Comparison of ENCODE assay signal across 29 cellular contexts in genomic region chr20:57294558-57294957, GRCh38. TPM values are rescaled to one million over a fixed set of nuclear protein-coding genes. Genes with fewer than 3 reads are reported as not detected.
DNase-seq lines count a peak whose midpoint lies in the region; ATAC-seq, FAIRE-seq and TF ChIP-seq lines count a peak whose summit lies in the region.
"Had no signal": no experiment of that assay in that cellular context is flagged by ENCODE, and none has a peak within 500 bp of the region (broad histone marks: within the 10 kb centered on the region; RNA-seq: fewer than 3 reads in every experiment).

No MANE protein-coding gene starts in this region.

- no peak overlapping the region for H2BK5ac ChIP-seq in neuronal stem cell (ENCODE audit: low read length)

- H3K4me3 ChIP-seq in HepG2 (replicated peaks in 1 of 3; ENCODE audit: insufficient read depth in 1 of 3, low read depth in 2 of 3, low read length in 3 of 3) (no peak overlapping the region), right lobe of liver (no peak overlapping the region), neuronal stem cell (ENCODE audit: low read length in 2 of 2) (no peak overlapping the region), brain microvascular endothelial cell (ENCODE audit: low read depth, low read length) (no peak overlapping the region)
- H3K4me3 ChIP-seq: PC-9 had no signal

- no peak for TF ChIP-seq POLR2A in HepG2 (IDR thresholded peaks at IDR 0.05; ENCODE audit: insufficient read depth in 1 of 2, low read depth in 2 of 2, low read length in 2 of 2)
- no peak for TF ChIP-seq POLR2A in right lobe of liver (IDR thresholded peaks at IDR 0.05)

- H4K20me1 ChIP-seq in HepG2 (ENCODE audit: insufficient read depth, low read length), result no peaks in the 10 kb centered on the region

- peak overlapping the region; percentile 0 for H2BK12ac ChIP-seq in neuronal stem cell (ENCODE audit: low read length)

- H4K8ac ChIP-seq in neuronal stem cell (ENCODE audit: low read depth, low read length), result no peak overlapping the region

- H2AFZ ChIP-seq in HepG2 (ENCODE audit: low read length) (no peak overlapping the region), neuronal stem cell (ENCODE audit: low read length) (peak overlapping the region; percentile 6)
- H2AFZ ChIP-seq: PC-9 had no signal

- TF ChIP-seq CTCF in HepG2 (CRISPR knock-in tag; IDR thresholded peaks at IDR 0.05) (no peak), right lobe of liver (IDR thresholded peaks at IDR 0.05) (no peak), brain microvascular endothelial cell (IDR thresholded peaks at IDR 0.05; ENCODE audit: low read depth, low read length, missing control alignments) (no peak)

- no peak overlapping the region for H3K14ac ChIP-seq in neuronal stem cell (ENCODE audit: low read length)

- H2AK5ac ChIP-seq in neuronal stem cell (ENCODE audit: low read depth, low read length), result no peak overlapping the region

- H3K36me3 ChIP-seq in HepG2 (replicated peaks in 1 of 2; ENCODE audit: control insufficient read depth in 1 of 2, insufficient read depth in 2 of 2, low read length in 2 of 2), result no peaks in the 10 kb centered on the region
- H3K36me3 ChIP-seq in right lobe of liver, result no peaks in the 10 kb centered on the region
- no peaks in the 10 kb centered on the region for H3K36me3 ChIP-seq in neuronal stem cell (replicated peaks in 1 of 2; ENCODE audit: control insufficient read depth in 2 of 2, insufficient read depth in 2 of 2, low read length in 2 of 2)
- no peaks in the 10 kb centered on the region for H3K36me3 ChIP-seq in brain microvascular endothelial cell (replicated peaks)

- H3K9ac ChIP-seq in HepG2 (ENCODE audit: insufficient read depth, low read depth, low read length), result no peak overlapping the region
- no peak overlapping the region for H3K9ac ChIP-seq in neuronal stem cell (ENCODE audit: low read depth, low read length, poor library complexity)

- H3K18ac ChIP-seq in neuronal stem cell (ENCODE audit: low read length), result peak overlapping the region; percentile 13

- TF ChIP-seq EP300 in HepG2 (IDR thresholded peaks at IDR 0.05; ENCODE audit: low read depth in 2 of 2, low read length in 2 of 2) (no peak), HepG2 (CRISPR knock-in tag; IDR thresholded peaks at IDR 0.05; ENCODE audit: borderline replicate concordance) (no peak)

- CTCF ChIA-PET in HepG2 (lab: Yijun Ruan, JAX; ENCODE audit: low intra/inter-chr PET ratio, low total read pairs), result no interaction called here

- peak overlapping the region; percentile 19 for H2BK120ac ChIP-seq in neuronal stem cell (ENCODE audit: low read depth, low read length)

- H3K79me2 ChIP-seq in HepG2 (ENCODE audit: insufficient read depth, low read length), result no peaks in the 10 kb centered on the region

- no peak for TF ChIP-seq RAD21 in HepG2 (CRISPR knock-in tag; IDR thresholded peaks at IDR 0.05)

- in situ Hi-C loops in HepG2 (cut with HindIII; ENCODE audit: extremely low pct_ligation_motif_present, low pct_unique_long_range_greater_than_20kb) (no loop called here), brain microvascular endothelial cell (cut with HindIII; ENCODE audit: low pct_ligation_motif_present, low sequenced_read_pairs) (no loop called here)

- BruUV-seq in HepG2 (replicated peaks; lab: Mats Ljungman, UMichigan), result no TSS peak

- no peak overlapping the region for H3K23ac ChIP-seq in neuronal stem cell (ENCODE audit: low read depth, low read length, poor library complexity)

- intact Hi-C loops in HepG2 (cut with micrococcal nuclease; ENCODE audit: unreplicated experiment) (no loop called here), right lobe of liver (cut with DNase I) (no loop called here)

- H3K27ac ChIP-seq in HepG2 (ENCODE audit: extremely low read length, insufficient read depth, low read length) (no peak overlapping the region), right lobe of liver (no peak overlapping the region), neuronal stem cell (replicated peaks; ENCODE audit: low read length) (peak overlapping the region; percentile 80), brain microvascular endothelial cell (no peak overlapping the region)
- H3K27ac ChIP-seq: C4-2B, HL-60, PC-9, RWPE1 had no signal

- H3K4me2 ChIP-seq in HepG2 (ENCODE audit: low read depth, low read length) (no peak overlapping the region), neuronal stem cell (ENCODE audit: insufficient read depth, low read length, poor library complexity, severe bottlenecking) (no peak overlapping the region)
- H3K4me2 ChIP-seq: PC-9 had no signal

- FAIRE-seq in HepG2 (lab: Jason Lieb, UNC) (no peak), RCC 7860 (lab: Jason Lieb, UNC) (no peak)
- FAIRE-seq: G401.6, GM12892, GM18507 had no signal

- H3K79me1 ChIP-seq in neuronal stem cell (ENCODE audit: low read depth, low read length), result no peaks in the 10 kb centered on the region

- H3K4ac ChIP-seq in neuronal stem cell (ENCODE audit: low read length), result no peak overlapping the region

- peaks cover 4% of the 10 kb centered on the region for H3K4me1 ChIP-seq in HepG2 (ENCODE audit: insufficient read depth, low read length)
- no peaks in the 10 kb centered on the region for H3K4me1 ChIP-seq in right lobe of liver
- peaks cover 20 to 23% of the 10 kb centered on the region in 2 donors for H3K4me1 ChIP-seq in neuronal stem cell (ENCODE audit: control insufficient read depth in 2 of 2, insufficient read depth in 1 of 2, low read depth in 1 of 2, low read length in 2 of 2)

- no peak overlapping the region for H4K91ac ChIP-seq in neuronal stem cell (ENCODE audit: low read depth, low read length, poor library complexity)

- H3K27me3 ChIP-seq in HepG2 (ENCODE audit: control insufficient read depth in 1 of 2, insufficient read depth in 2 of 2, low read length in 2 of 2), result peaks cover 8 to 46% of the 10 kb centered on the region in 2 experiments; a peak in 4 of 5 replicates
- no peaks in the 10 kb centered on the region for H3K27me3 ChIP-seq in right lobe of liver
- no peaks in the 10 kb centered on the region for H3K27me3 ChIP-seq in neuronal stem cell (ENCODE audit: control insufficient read depth in 3 of 3, insufficient read depth in 3 of 3, low read depth in 1 of 3, low read length in 3 of 3)
- peaks cover 3% of the 10 kb centered on the region for H3K27me3 ChIP-seq in brain microvascular endothelial cell (replicated peaks)

- DNase-seq in HepG2 (ENCODE audit: low spot score) (peak; percentile 19), right lobe of liver (no peak), kidney glomerular epithelial cell (lab: John Stamatoyannopoulos, UW) (peak; percentile 10), neuronal stem cell (ENCODE audit: low spot score) (peak; percentile 49), RCC 7860 (ENCODE audit: low spot score) (no peak), brain microvascular endothelial cell (no peak), NOMO-1 treated with dmso at 0.1 percent for 144 hours (lab: John Stamatoyannopoulos, UW; ENCODE audit: unreplicated experiment) (no peak)
- DNase-seq: AML-193; CD8-positive, alpha-beta memory T cell; H7; KBM-7; MM.1S; NCI-H1048; NCI-H1417 treated with DMSO at 0.1 percent for 48 hours; NCI-H187; NCI-H446; NCI-H526; PC-9 had no signal

- POLR2A ChIA-PET in HepG2 (lab: Yijun Ruan, JAX), result no interaction called here

- ATAC-seq in HepG2 (peak; percentile 53), right lobe of liver (no peak)
- ATAC-seq: SK-N-SH treated with all-trans-retinoic acid at 6 μM for 48 hours had no signal

- H3K9me3 ChIP-seq in HepG2 (ENCODE audit: low read length) (no peaks in the 10 kb centered on the region), right lobe of liver (no peaks in the 10 kb centered on the region), neuronal stem cell (replicated peaks in 1 of 2; ENCODE audit: control insufficient read depth in 2 of 2, insufficient read depth in 1 of 2, low read depth in 1 of 2, low read length in 2 of 2) (peaks cover 0 to 6% of the 10 kb centered on the region in 2 donors)

- 1% methylated on average over 3 of the region's 3 CpGs for WGBS in HepG2 (ENCODE audit: low lambda C conversion rate)
- 28% methylated on average over 3 of the region's 3 CpGs for WGBS in right lobe of liver (ENCODE audit: insufficient coverage, low coverage, low lambda C conversion rate, missing lambda C conversion rate)
- WGBS in neuronal stem cell (ENCODE audit: extremely low coverage in 2 of 2, insufficient read length in 2 of 2, insufficient replicate concordance in 1 of 2), 2 donors, result no CpG with 5 or more reads among the region's 3 CpGs

- no peak overlapping the region for H2BK15ac ChIP-seq in neuronal stem cell (ENCODE audit: low read length)

RNA-seq across cellular contexts. Expression of gene BMP7, which starts 28.1 kb away (rescaled TPM):
- total RNA-seq in HepG2 (2016; rRNA removed; fragmentation: Illumina TruSeq; extraction: Trizol), result not detected in 2 replicates
- total RNA-seq in HepG2 (2016; cell fraction: cytosol; rRNA removed; fragmentation: Illumina TruSeq; extraction: Trizol; ENCODE audit: low read depth), result not detected in 2 replicates
- not detected in 2 replicates for total RNA-seq in HepG2 (2016; cell fraction: insoluble cytoplasmic fraction; rRNA removed; fragmentation: Illumina TruSeq; extraction: Trizol)
- total RNA-seq in HepG2 (2016; cell fraction: membrane; rRNA removed; fragmentation: Illumina TruSeq; extraction: Trizol), result not detected in 2 replicates
- not detected in 2 replicates for total RNA-seq in HepG2 (2016; cell fraction: nucleus; rRNA removed; fragmentation: Illumina TruSeq; extraction: Trizol)
- polyA plus RNA-seq in HepG2 (2011; rRNA removed), result not detected in 2 replicates
- not detected in 2 replicates for polyA plus RNA-seq in HepG2 (2011; cell fraction: cytosol; rRNA removed)
- not detected in 2 replicates for polyA plus RNA-seq in HepG2 (2011; cell fraction: nucleus; rRNA removed)
- polyA plus RNA-seq in HepG2 (2012), result not detected in 2 replicates
- polyA plus RNA-seq in HepG2 (2016; cell fraction: cytosol; fragmentation: Illumina TruSeq; extraction: Trizol; ENCODE audit: low read depth), result not detected in 2 replicates
- not detected in 2 replicates for polyA plus RNA-seq in HepG2 (2016; cell fraction: insoluble cytoplasmic fraction; fragmentation: Illumina TruSeq; extraction: Trizol; ENCODE audit: low read depth)
- polyA plus RNA-seq in HepG2 (2016; cell fraction: membrane; fragmentation: Illumina TruSeq; extraction: Trizol; ENCODE audit: low read depth), result not detected in 2 replicates
- polyA plus RNA-seq in HepG2 (2016; cell fraction: nucleus; fragmentation: Illumina TruSeq; extraction: Trizol; ENCODE audit: insufficient read depth, low read depth), result not detected in 2 replicates
- polyA minus RNA-seq in HepG2 (2011; rRNA and poly(A)+ RNA removed; ENCODE audit: low replicate concordance), result not detected in 2 replicates
- not detected in 2 replicates for polyA minus RNA-seq in HepG2 (2011; cell fraction: cytosol; rRNA and poly(A)+ RNA removed)
- not detected in 2 replicates for polyA minus RNA-seq in HepG2 (2011; cell fraction: nucleus; rRNA and poly(A)+ RNA removed)
- total RNA-seq in right lobe of liver, result not detected
- polyA plus RNA-seq in neuronal stem cell (2013, experiment 1 of 2), result 17.6 TPM
- polyA plus RNA-seq in neuronal stem cell (2013, experiment 2 of 2), result 17.7 TPM
- total RNA-seq: CD8-positive, alpha-beta memory T cell; HT-29 had no signal
- polyA plus RNA-seq: AG04450; CD8-positive, alpha-beta memory T cell had no signal

RNA-seq across cellular contexts. Expression of gene SPO11, which starts 35.0 kb away (rescaled TPM):
- not detected in 2 replicates for total RNA-seq in HepG2 (2016; rRNA removed; fragmentation: Illumina TruSeq; extraction: Trizol)
- total RNA-seq in HepG2 (2016; cell fraction: cytosol; rRNA removed; fragmentation: Illumina TruSeq; extraction: Trizol; ENCODE audit: low read depth), result not detected in 2 replicates
- total RNA-seq in HepG2 (2016; cell fraction: insoluble cytoplasmic fraction; rRNA removed; fragmentation: Illumina TruSeq; extraction: Trizol), result not detected in 2 replicates
- total RNA-seq in HepG2 (2016; cell fraction: membrane; rRNA removed; fragmentation: Illumina TruSeq; extraction: Trizol), result not detected in 2 replicates
- total RNA-seq in HepG2 (2016; cell fraction: nucleus; rRNA removed; fragmentation: Illumina TruSeq; extraction: Trizol), result not detected in 2 replicates
- polyA plus RNA-seq in HepG2 (2011; rRNA removed), result not detected in 2 replicates
- not detected in 2 replicates for polyA plus RNA-seq in HepG2 (2011; cell fraction: cytosol; rRNA removed)
- not detected in 2 replicates for polyA plus RNA-seq in HepG2 (2011; cell fraction: nucleus; rRNA removed)
- polyA plus RNA-seq in HepG2 (2012), result not detected in 2 replicates
- polyA plus RNA-seq in HepG2 (2016; cell fraction: cytosol; fragmentation: Illumina TruSeq; extraction: Trizol; ENCODE audit: low read depth), result not detected in 2 replicates
- not detected in 2 replicates for polyA plus RNA-seq in HepG2 (2016; cell fraction: insoluble cytoplasmic fraction; fragmentation: Illumina TruSeq; extraction: Trizol; ENCODE audit: low read depth)
- polyA plus RNA-seq in HepG2 (2016; cell fraction: membrane; fragmentation: Illumina TruSeq; extraction: Trizol; ENCODE audit: low read depth), result not detected in 2 replicates
- polyA plus RNA-seq in HepG2 (2016; cell fraction: nucleus; fragmentation: Illumina TruSeq; extraction: Trizol; ENCODE audit: insufficient read depth, low read depth), result not detected in 2 replicates
- not detected in 2 replicates for polyA minus RNA-seq in HepG2 (2011; rRNA and poly(A)+ RNA removed; ENCODE audit: low replicate concordance)
- polyA minus RNA-seq in HepG2 (2011; cell fraction: cytosol; rRNA and poly(A)+ RNA removed), result not detected in 2 replicates
- not detected in 2 replicates for polyA minus RNA-seq in HepG2 (2011; cell fraction: nucleus; rRNA and poly(A)+ RNA removed)
- not detected for total RNA-seq in right lobe of liver
- not detected for polyA plus RNA-seq in neuronal stem cell (2013, experiment 1 of 2)
- not detected for polyA plus RNA-seq in neuronal stem cell (2013, experiment 2 of 2)
- total RNA-seq: A172; CD8-positive, alpha-beta memory T cell; Daoy; H7; HT-29; PC-9 had no signal
- polyA plus RNA-seq: AG04450; CD8-positive, alpha-beta memory T cell had no signal

RNA-seq across cellular contexts. Expression of gene RAE1, which starts 56.5 kb away (rescaled TPM):
- 72.9 and 84.7 TPM in 2 replicates for total RNA-seq in HepG2 (2016; rRNA removed; fragmentation: Illumina TruSeq; extraction: Trizol)
- 7.0 TPM in 2 replicates for total RNA-seq in HepG2 (2016; cell fraction: cytosol; rRNA removed; fragmentation: Illumina TruSeq; extraction: Trizol; ENCODE audit: low read depth)
- total RNA-seq in HepG2 (2016; cell fraction: insoluble cytoplasmic fraction; rRNA removed; fragmentation: Illumina TruSeq; extraction: Trizol), result 69.1 and 75.0 TPM in 2 replicates
- 12.7 and 13.6 TPM in 2 replicates for total RNA-seq in HepG2 (2016; cell fraction: membrane; rRNA removed; fragmentation: Illumina TruSeq; extraction: Trizol)
- 52.3 and 56.5 TPM in 2 replicates for total RNA-seq in HepG2 (2016; cell fraction: nucleus; rRNA removed; fragmentation: Illumina TruSeq; extraction: Trizol)
- 29.2 and 36.1 TPM in 2 replicates for polyA plus RNA-seq in HepG2 (2011; rRNA removed)
- polyA plus RNA-seq in HepG2 (2011; cell fraction: cytosol; rRNA removed), result 38.8 and 67.0 TPM in 2 replicates
- 104 and 106 TPM in 2 replicates for polyA plus RNA-seq in HepG2 (2011; cell fraction: nucleus; rRNA removed)
- polyA plus RNA-seq in HepG2 (2012), result 40.7 and 46.9 TPM in 2 replicates
- polyA plus RNA-seq in HepG2 (2016; cell fraction: cytosol; fragmentation: Illumina TruSeq; extraction: Trizol; ENCODE audit: low read depth), result 5.7 and 6.3 TPM in 2 replicates
- 85.9 and 97.1 TPM in 2 replicates for polyA plus RNA-seq in HepG2 (2016; cell fraction: insoluble cytoplasmic fraction; fragmentation: Illumina TruSeq; extraction: Trizol; ENCODE audit: low read depth)
- 6.4 and 8.4 TPM in 2 replicates for polyA plus RNA-seq in HepG2 (2016; cell fraction: membrane; fragmentation: Illumina TruSeq; extraction: Trizol; ENCODE audit: low read depth)
- polyA plus RNA-seq in HepG2 (2016; cell fraction: nucleus; fragmentation: Illumina TruSeq; extraction: Trizol; ENCODE audit: insufficient read depth, low read depth), result 70.0 and 74.0 TPM in 2 replicates
- 47.5 and 58.8 TPM in 2 replicates for polyA minus RNA-seq in HepG2 (2011; rRNA and poly(A)+ RNA removed; ENCODE audit: low replicate concordance)
- 20.8 and 32.8 TPM in 2 replicates for polyA minus RNA-seq in HepG2 (2011; cell fraction: cytosol; rRNA and poly(A)+ RNA removed)
- 119 and 124 TPM in 2 replicates for polyA minus RNA-seq in HepG2 (2011; cell fraction: nucleus; rRNA and poly(A)+ RNA removed)
- total RNA-seq in right lobe of liver, result 10 to 100 TPM in 4 of 6 experiments, 1 to 10 TPM in 2; 8.6 to 22.1 (median 11.1) TPM
- 21.8 TPM for polyA plus RNA-seq in neuronal stem cell (2013, experiment 1 of 2)
- polyA plus RNA-seq in neuronal stem cell (2013, experiment 2 of 2), result 21.8 TPM

Comparison
In these comparisons a context has a peak if more than half of its experiments do, and no peak if none do; other contexts are left out.
1. DNase-seq: peak in HepG2 (single experiment), kidney glomerular epithelial cell (single experiment) and neuronal stem cell (single experiment); none in right lobe of liver (0 of 3), RCC 7860 (single experiment), brain microvascular endothelial cell (single experiment) and NOMO-1 treated with dmso at 0.1 percent for 144 hours (single experiment).